ENCODE assay signal across 25 cellular contexts in genomic region chr13:67776171-67776570, GRCh38.
"Had no signal": no experiment of that assay in that cellular context is flagged by ENCODE, and none has a peak within 500 bp of the region (broad histone marks: within the 10 kb centered on the region; RNA-seq: fewer than 3 reads in every experiment).

No MANE protein-coding gene starts in this region.

- H3K4me3 ChIP-seq: coronary artery, dorsolateral prefrontal cortex had no signal

- H3K27ac ChIP-seq: brain microvascular endothelial cell, coronary artery, dorsolateral prefrontal cortex, WERI-Rb-1 had no signal

- H3K36me3 ChIP-seq: brain microvascular endothelial cell, WERI-Rb-1 had no signal

- ATAC-seq: activated CD4-positive, CD25-positive, alpha-beta regulatory T cell treated with anti-CD3 and anti-CD28 coated beads, Interleukin-2, amount 50 U/mL, for 24 hours; activated CD8-positive, alpha-beta T cell treated with anti-CD3 and anti-CD28 coated beads for 36 hours; activated T-cell treated with anti-CD3 and anti-CD28 coated beads, Interleukin-2, amount 50 U/mL, for 4 hours; activated T-helper 17 cell treated with anti-CD3 and anti-CD28 coated beads, Interleukin-2, amount 50 U/mL, for 72 hours; esophagus mucosa had no signal

- H3K27me3 ChIP-seq: brain microvascular endothelial cell, dorsolateral prefrontal cortex had no signal

- DNase-seq: activated B cell treated with CpG ODN at 0.5 μM for 24 hours; activated CD4-positive, alpha-beta T cell treated with anti-CD3 and anti-CD28 coated beads for 48 hours; activated CD4-positive, alpha-beta T cell treated with anti-CD3 and anti-CD28 coated beads, Interleukin-2, amount 50 U/mL, for 1 hour; activated CD4-positive, alpha-beta T cell treated with anti-CD3 and anti-CD28 coated beads, Interleukin-2, amount 50 U/mL, for 48 hours; activated CD8-positive, alpha-beta memory T cell treated with anti-CD3 and anti-CD28 coated beads for 24 hours; activated CD8-positive, alpha-beta T cell treated with anti-CD3 and anti-CD28 coated beads for 36 hours; activated effector memory CD4-positive, alpha-beta T cell treated with Interleukin-2 at 50 U/mL for 16 hours; activated gamma-delta T cell treated with Interleukin-2 at 50 U/mL for 16 hours; activated naive CD4-positive, alpha-beta T cell treated with anti-CD3 and anti-CD28 coated beads, Interleukin-2, amount 50 U/mL, for 16 hours; activated naive CD4-positive, alpha-beta T cell treated with Interleukin-2 at 50 U/mL for 16 hours; activated T-cell treated with anti-CD3 and anti-CD28 coated beads, Interleukin-2, amount 50 U/mL, for 4 hours; amniotic stem cell; anterior cingulate cortex; brain microvascular endothelial cell; dorsolateral prefrontal cortex; effector memory CD4-positive, alpha-beta T cell; endodermal cell; foreskin fibroblast; head of caudate nucleus; T1000; WERI-Rb-1 had no signal
